17 cellular contexts compared by ENCODE assay signal in the genomic region with DNA sequence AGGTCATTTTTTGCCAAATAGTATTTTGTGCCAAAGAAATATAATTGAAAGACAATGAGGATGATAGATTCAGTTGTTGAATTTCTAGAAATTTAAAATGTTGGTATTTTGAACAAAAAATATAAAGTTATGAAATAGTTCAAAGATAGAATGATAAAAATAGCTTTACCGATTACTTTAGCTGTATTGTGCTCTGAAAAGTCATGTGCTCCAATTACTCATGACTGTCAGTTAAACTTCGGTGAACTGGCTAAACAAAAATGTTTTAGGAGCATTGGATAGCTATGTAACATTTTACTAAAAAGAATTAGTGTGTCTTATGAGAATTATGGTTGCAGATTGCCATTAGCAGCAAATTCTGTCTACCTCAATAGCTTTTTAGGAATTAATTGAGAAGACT.
A peak's percentile ranks its signal among the peaks of the same experiment; 100 is the strongest.
DNase-seq lines count a peak whose midpoint lies in the region; ATAC-seq lines count a peak whose summit lies in the region.
"Had no signal": no experiment of that assay in that cellular context is flagged by ENCODE, and none has a peak within 500 bp of the region (broad histone marks: within the 10 kb centered on the region; RNA-seq: fewer than 3 reads in every experiment).

No MANE protein-coding gene starts in this region.

- no peak overlapping the region for H3K27ac ChIP-seq in mesenchymal stem cell (ENCODE audit: low read length, poor library complexity, severe bottlenecking)
- H3K27ac ChIP-seq: BLaER1 had no signal

- no peak overlapping the region for H2AK5ac ChIP-seq in mesenchymal stem cell (ENCODE audit: low read length, severe bottlenecking)

- H3K9me3 ChIP-seq in adipocyte (ENCODE audit: control insufficient read depth, low read length) (peaks cover 11% of the 10 kb centered on the region), mesenchymal stem cell (ENCODE audit: control insufficient read depth, low read length) (peaks cover 8% of the 10 kb centered on the region)
- H3K9me3 ChIP-seq: BLaER1 had no signal

- H3K4me3 ChIP-seq in adipocyte (ENCODE audit: low read length), result peak overlapping the region; percentile 37
- no peak overlapping the region for H3K4me3 ChIP-seq in mesenchymal stem cell (ENCODE audit: insufficient read depth in 1 of 2, low read depth in 1 of 2, low read length in 2 of 2)
- H3K4me3 ChIP-seq: BLaER1, GM23338 had no signal

- ATAC-seq in HG03095 (IDR thresholded peaks at IDR 0.05; ENCODE audit: unreplicated experiment) (no peak), GM18868 (IDR thresholded peaks at IDR 0.05; ENCODE audit: unreplicated experiment) (no peak), HG03521 (IDR thresholded peaks at IDR 0.05; ENCODE audit: unreplicated experiment) (no peak)
- ATAC-seq: GM23338, HepG2 had no signal

- H4K91ac ChIP-seq in mesenchymal stem cell (ENCODE audit: low read length), result no peak overlapping the region

- H3K18ac ChIP-seq in mesenchymal stem cell (ENCODE audit: low read depth in 1 of 2, low read length in 2 of 2), result no peak overlapping the region

- peaks cover 9% of the 10 kb centered on the region for H3K4me1 ChIP-seq in adipocyte (ENCODE audit: control insufficient read depth, insufficient read depth, low read length)
- no peaks in the 10 kb centered on the region for H3K4me1 ChIP-seq in mesenchymal stem cell (ENCODE audit: control insufficient read depth, insufficient read depth, low read depth, low read length)
- H3K4me1 ChIP-seq: BLaER1 had no signal

- H4K8ac ChIP-seq in mesenchymal stem cell (ENCODE audit: low read length), result no peak overlapping the region

- DNase-seq in COLO829 (ENCODE audit: low spot score) (peak; percentile 4), MV-4-11 (lab: John Stamatoyannopoulos, UW) (peak; percentile 36), adipocyte (ENCODE audit: low read depth) (no peak), mesenchymal stem cell (no peak), kidney tubule cell (ENCODE audit: low spot score) (no peak)
- DNase-seq: 8988T; AML-193; CD8-positive, alpha-beta memory T cell; DMS53; GF-D8; H7 had no signal

- H2BK15ac ChIP-seq in mesenchymal stem cell (ENCODE audit: low read depth, poor library complexity, severe bottlenecking), result no peak overlapping the region

- no peak overlapping the region for H2BK12ac ChIP-seq in mesenchymal stem cell (ENCODE audit: low read length in 2 of 2)

- H3K36me3 ChIP-seq in adipocyte (ENCODE audit: control insufficient read depth, insufficient read depth, low read length, severe bottlenecking) (no peaks in the 10 kb centered on the region), mesenchymal stem cell (ENCODE audit: control insufficient read depth in 1 of 2, insufficient read depth in 2 of 2, low read depth in 1 of 2, low read length in 2 of 2) (no peaks in the 10 kb centered on the region)
- H3K36me3 ChIP-seq: BLaER1 had no signal

- 89% methylated on average over 2 of the region's 2 CpGs for WGBS in mesenchymal stem cell

- H3K9ac ChIP-seq in adipocyte (ENCODE audit: low read length), result no peak overlapping the region
- peak overlapping the region; percentile 78 for H3K9ac ChIP-seq in mesenchymal stem cell (ENCODE audit: low read length)
- H3K9ac ChIP-seq: BLaER1 had no signal

- no peak overlapping the region for H2BK5ac ChIP-seq in mesenchymal stem cell (ENCODE audit: low read depth, low read length, poor library complexity, severe bottlenecking)

- no peak overlapping the region for H2AFZ ChIP-seq in mesenchymal stem cell (ENCODE audit: low read depth, low read length)
- H2AFZ ChIP-seq: GM23338 had no signal

- no peak overlapping the region for H3K23ac ChIP-seq in mesenchymal stem cell (ENCODE audit: low read length in 2 of 2)

- H3K79me1 ChIP-seq in mesenchymal stem cell (replicated peaks; ENCODE audit: low read length, poor library complexity, severe bottlenecking), result no peaks in the 10 kb centered on the region

- no peak overlapping the region for H2BK120ac ChIP-seq in mesenchymal stem cell (ENCODE audit: low read depth, low read length)

- H3K4me2 ChIP-seq in mesenchymal stem cell (ENCODE audit: low read length, poor library complexity, severe bottlenecking), result no peak overlapping the region
- H3K4me2 ChIP-seq: BLaER1, GM23338 had no signal

- no peak overlapping the region for H3K4ac ChIP-seq in mesenchymal stem cell (ENCODE audit: low read depth in 1 of 2, low read length in 2 of 2)

- H3K27me3 ChIP-seq in adipocyte (replicated peaks; ENCODE audit: control insufficient read depth, insufficient read depth, low read length) (no peaks in the 10 kb centered on the region), mesenchymal stem cell (ENCODE audit: control insufficient read depth in 1 of 2, insufficient read depth in 1 of 2, low read length in 2 of 2) (no peaks in the 10 kb centered on the region)
- H3K27me3 ChIP-seq: BLaER1 had no signal

- H3K14ac ChIP-seq in mesenchymal stem cell (ENCODE audit: low read length in 2 of 2), result no peak overlapping the region

Comparison
In these comparisons a context has a peak if more than half of its experiments do, and no peak if none do; other contexts are left out.
1. DNase-seq: peak in COLO829 (single experiment) and MV-4-11 (single experiment); none in adipocyte (single experiment), mesenchymal stem cell (single experiment) and kidney tubule cell (single experiment).